8 cellular contexts compared by ENCODE assay signal in genomic region chr21:38219049-38219628, GRCh38. TPM values are rescaled to one million over a fixed set of nuclear protein-coding genes. Genes with fewer than 3 reads are reported as not detected.
DNase-seq lines count a peak whose midpoint lies in the region; ATAC-seq and TF ChIP-seq lines count a peak whose summit lies in the region.

No MANE protein-coding gene starts in this region.

- no peaks in the 10 kb centered on the region for H3K4me1 ChIP-seq in gastroesophageal sphincter
- no peaks in the 10 kb centered on the region for H3K4me1 ChIP-seq in ovary (ENCODE audit: insufficient read depth)

- DNase-seq in LNCaP clone FGC (ENCODE audit: low read depth) (peak; percentile 72), RPMI8226 (peak; percentile 79), ovary (peak; percentile 29 to 69 (median 47)), ureter (ENCODE audit: low spot score) (peak; percentile 82)
- peak; percentile 6 for DNase-seq in activated effector memory CD4-positive, alpha-beta T cell treated with Interleukin-2 at 50 U/mL for 16 hours

- H3K9me3 ChIP-seq in gastroesophageal sphincter, result peaks cover 0 to 13% (median 0%) of the 10 kb centered on the region in 3 donors
- peaks cover 0 to 5% of the 10 kb centered on the region in 2 donors for H3K9me3 ChIP-seq in ovary

- TF ChIP-seq POLR2A in gastroesophageal sphincter (IDR thresholded peaks at IDR 0.05), result no peak
- no peak for TF ChIP-seq POLR2A in ovary (IDR thresholded peaks at IDR 0.05)

- intact Hi-C loops in ovary (cut with DNase I), result loop anchor here in 2 of 4 donors (5.0 kb wide), 2 partner anchors 133 to 138 kb away; no protein-coding TSS in a partner anchor

- H3K4me3 ChIP-seq in LNCaP clone FGC (ENCODE audit: low read depth, low read length), result no peak overlapping the region
- H3K4me3 ChIP-seq in gastroesophageal sphincter, result no peak overlapping the region
- H3K4me3 ChIP-seq in ovary, result no peak overlapping the region

- ATAC-seq in gastroesophageal sphincter, result peak; percentile 82
- no peak for ATAC-seq in GM21528 (IDR thresholded peaks at IDR 0.05; ENCODE audit: low FRiP score, unreplicated experiment)

- no peak overlapping the region for H3K27ac ChIP-seq in gastroesophageal sphincter
- no peak overlapping the region for H3K27ac ChIP-seq in ovary

- no peak for TF ChIP-seq EP300 in gastroesophageal sphincter (IDR thresholded peaks at IDR 0.05)
- TF ChIP-seq EP300 in ovary (IDR thresholded peaks at IDR 0.05), result no peak

- H3K27me3 ChIP-seq in gastroesophageal sphincter (no peaks in the 10 kb centered on the region), ovary (no peaks in the 10 kb centered on the region)

- TF ChIP-seq CTCF in GM12874 (IDR thresholded peaks at IDR 0.05; ENCODE audit: insufficient read depth, low read depth, low read length), result peak; percentile 77
- TF ChIP-seq CTCF in LNCaP clone FGC (IDR thresholded peaks at IDR 0.05; ENCODE audit: control insufficient read depth, extremely low read depth, insufficient read depth), result peak; percentile 94
- TF ChIP-seq CTCF in gastroesophageal sphincter (IDR thresholded peaks at IDR 0.05), result peak; percentile 83 to 92 (median 90)
- TF ChIP-seq CTCF in ovary (IDR thresholded peaks at IDR 0.05), result peak; percentile 41 to 74 (median 71)

- H3K36me3 ChIP-seq in gastroesophageal sphincter, result no peaks in the 10 kb centered on the region
- no peaks in the 10 kb centered on the region for H3K36me3 ChIP-seq in ovary

- 2 to 5% methylated on average over 6 to 7 of the region's 7 CpGs for WGBS in gastroesophageal sphincter (ENCODE audit: low coverage in 1 of 2), 2 donors
- 4 to 7% (median 5%) methylated on average over 7 of the region's 7 CpGs for WGBS in ovary, 3 donors

RNA-seq across cellular contexts. Expression of gene KCNJ15, which starts 37.7 kb away (rescaled TPM):
- total RNA-seq in gastroesophageal sphincter (1 to 10 TPM in 1 of 4 donors, under 1 TPM in 2, not detected in 1; 0.31 to 1.1 (median 0.81) TPM), ovary (1 to 10 TPM in 1 of 7 donors, under 1 TPM in 5, not detected in 1; 0.20 to 1.1 (median 0.35) TPM), ureter (58.5 TPM)
- under 1 TPM; 0.31 to 0.63 TPM for polyA plus RNA-seq in ovary

Comparison
In these comparisons a context has a peak if more than half of its experiments do, and no peak if none do; other contexts are left out.
1. DNase-seq: peak in every context shown above with its lines; median percentile 82 in ureter; 79 in RPMI8226; 72 in LNCaP clone FGC; 47 in ovary; 6 in activated effector memory CD4-positive, alpha-beta T cell treated with Interleukin-2 at 50 U/mL for 16 hours.
2. RNA of gene KCNJ15, which starts 37.7 kb away (total RNA-seq): 58.5 TPM in ureter (single experiment); 0.31 to 1.1 TPM in gastroesophageal sphincter and 0.20 to 1.1 TPM in ovary; every median in the first group is over 10 times any median in the second.
3. Peak in every context shown above with its lines, with median percentiles within 50 percentile points of each other: CTCF ChIP-seq.